In the genomic region with DNA sequence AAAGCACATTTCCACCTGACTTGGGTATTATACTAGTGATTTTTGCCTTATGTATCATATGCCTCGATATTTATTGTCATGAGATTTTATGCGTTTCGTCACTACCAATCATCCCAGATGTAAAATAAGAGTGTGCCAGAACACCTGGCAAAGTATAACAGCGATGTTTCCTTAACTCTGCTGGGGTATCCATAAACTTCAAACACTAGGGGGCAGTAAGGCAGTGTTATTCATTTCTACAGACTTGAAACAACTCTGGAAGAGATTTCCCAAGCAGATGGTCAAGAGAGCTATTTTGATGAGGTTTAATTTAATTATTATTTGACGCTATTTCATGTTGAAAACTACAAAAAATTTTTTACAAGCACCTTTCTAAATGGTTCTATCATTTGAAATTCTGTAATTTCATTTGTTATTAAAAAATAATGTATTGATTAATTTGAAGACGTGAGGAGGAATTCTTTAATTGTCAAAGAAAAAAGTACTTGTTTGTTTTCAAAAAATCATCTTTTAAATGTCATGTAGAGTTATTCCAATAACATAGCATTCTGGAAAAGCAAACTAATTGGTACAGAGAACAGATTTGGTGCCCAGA, we compare ENCODE assay signal across 10 cellular contexts.
A peak's percentile ranks its signal among the peaks of the same experiment; 100 is the strongest.
DNase-seq lines count a peak whose midpoint lies in the region; ATAC-seq and TF ChIP-seq lines count a peak whose summit lies in the region.
"Had no signal": no experiment of that assay in that cellular context is flagged by ENCODE, and none has a peak within 500 bp of the region (broad histone marks: within the 10 kb centered on the region; RNA-seq: fewer than 3 reads in every experiment).

No MANE protein-coding gene starts in this region.

- CTCF ChIA-PET in Panc1 (lab: Charles Lee) = no interaction called here

- TF ChIP-seq CTCF in Panc1 (IDR thresholded peaks at IDR 0.05) (peak; percentile 24; the same call in 1 of the 2 replicates), foreskin keratinocyte (conservative IDR thresholded peaks at IDR 0.05) (peak; percentile 64)

- peak; percentile 84 for DNase-seq in DMS53 (lab: John Stamatoyannopoulos, UW)
- DNase-seq in Karpas-422 = peak; percentile 72
- no peak for DNase-seq in Panc1 (ENCODE audit: low read depth, low spot score)
- peak in 1 of 2 donors; percentile 39 for DNase-seq in foreskin keratinocyte
- no peak for DNase-seq in activated CD4-positive, CD25-positive, alpha-beta regulatory T cell (lab: John Stamatoyannopoulos, UW)
- DNase-seq in stimulated activated CD8-positive, alpha-beta memory T cell treated with anti-CD3 and anti-CD28 coated beads, Interleukin-4, amount 100 ng/mL, for 48 hours = no peak
- DNase-seq: NCI-H774 had no signal

- ATAC-seq in Panc1 = no peak
- peak; percentile 39 for ATAC-seq in foreskin keratinocyte
- ATAC-seq in HG03095 (IDR thresholded peaks at IDR 0.05; ENCODE audit: unreplicated experiment) = no peak
- ATAC-seq in HG02610 (IDR thresholded peaks at IDR 0.05; ENCODE audit: unreplicated experiment) = no peak

- H3K4me3 ChIP-seq in Karpas-422 (ENCODE audit: low read length) = no peak overlapping the region
- no peak overlapping the region for H3K4me3 ChIP-seq in Panc1 (ENCODE audit: low read depth in 2 of 2, low read length in 2 of 2)

- H3K9ac ChIP-seq in Karpas-422 (ENCODE audit: low read length) = no peak overlapping the region

- H3K27me3 ChIP-seq in Karpas-422 (ENCODE audit: low read length) = no peaks in the 10 kb centered on the region
- no peaks in the 10 kb centered on the region for H3K27me3 ChIP-seq in Panc1 (ENCODE audit: control insufficient read depth, insufficient read depth, low read length)
- H3K27me3 ChIP-seq in foreskin keratinocyte = no peaks in the 10 kb centered on the region

- no peaks in the 10 kb centered on the region for H4K20me1 ChIP-seq in Karpas-422 (ENCODE audit: insufficient read depth, low read depth, low read length)

- H3K4me1 ChIP-seq in Karpas-422 (ENCODE audit: low read length) = no peaks in the 10 kb centered on the region
- no peaks in the 10 kb centered on the region for H3K4me1 ChIP-seq in Panc1 (ENCODE audit: control insufficient read depth, insufficient read depth, low read length)
- no peaks in the 10 kb centered on the region for H3K4me1 ChIP-seq in foreskin keratinocyte

- no peak overlapping the region for H3K4me2 ChIP-seq in Karpas-422 (ENCODE audit: low read depth, low read length, poor library complexity, severe bottlenecking)

- H3K9me2 ChIP-seq in Karpas-422 (replicated peaks; ENCODE audit: insufficient read depth, low read length) = no peaks in the 10 kb centered on the region

- no peak overlapping the region for H2AFZ ChIP-seq in Karpas-422 (ENCODE audit: low read length)

- intact Hi-C loops in Panc1 (cut with micrococcal nuclease; ENCODE audit: unreplicated experiment) = no loop called here

- no peaks in the 10 kb centered on the region for H3K36me3 ChIP-seq in Karpas-422 (ENCODE audit: insufficient read depth, low read length)
- H3K36me3 ChIP-seq in Panc1 (ENCODE audit: control insufficient read depth, insufficient read depth, low read length) = no peaks in the 10 kb centered on the region

- no TSS peak for BruUV-seq in Panc1 (replicated peaks; lab: Mats Ljungman, UMichigan)

- H3K79me2 ChIP-seq in Karpas-422 (ENCODE audit: low read length) = no peaks in the 10 kb centered on the region

- H3K9me3 ChIP-seq in Karpas-422 (ENCODE audit: low read length) (peaks cover 25% of the 10 kb centered on the region), Panc1 (ENCODE audit: control insufficient read depth, insufficient read depth, low read depth, low read length) (peaks cover 20% of the 10 kb centered on the region; the same call in 1 of the 2 replicates)

- H3K27ac ChIP-seq in Karpas-422 (ENCODE audit: low read length) = no peak overlapping the region
- no peak overlapping the region for H3K27ac ChIP-seq in Panc1 (ENCODE audit: low read length)
- no peak overlapping the region for H3K27ac ChIP-seq in foreskin keratinocyte
- H3K27ac ChIP-seq: epithelial cell of prostate had no signal

- POLR2A ChIA-PET in Panc1 (lab: Charles Lee) = no interaction called here

- in situ Hi-C loops in Panc1 (cut with HindIII; ENCODE audit: low pct_unique_long_range_greater_than_20kb, low sequenced_read_pairs) = no loop called here

Comparison
In these comparisons a context has a peak if more than half of its experiments do, and no peak if none do; other contexts are left out.
1. DNase-seq: peak in DMS53 (single experiment) and Karpas-422 (single experiment); none in Panc1 (single experiment), activated CD4-positive, CD25-positive, alpha-beta regulatory T cell (0 of 4) and stimulated activated CD8-positive, alpha-beta memory T cell treated with anti-CD3 and anti-CD28 coated beads, Interleukin-4, amount 100 ng/mL, for 48 hours (single experiment).